In the genomic region with DNA sequence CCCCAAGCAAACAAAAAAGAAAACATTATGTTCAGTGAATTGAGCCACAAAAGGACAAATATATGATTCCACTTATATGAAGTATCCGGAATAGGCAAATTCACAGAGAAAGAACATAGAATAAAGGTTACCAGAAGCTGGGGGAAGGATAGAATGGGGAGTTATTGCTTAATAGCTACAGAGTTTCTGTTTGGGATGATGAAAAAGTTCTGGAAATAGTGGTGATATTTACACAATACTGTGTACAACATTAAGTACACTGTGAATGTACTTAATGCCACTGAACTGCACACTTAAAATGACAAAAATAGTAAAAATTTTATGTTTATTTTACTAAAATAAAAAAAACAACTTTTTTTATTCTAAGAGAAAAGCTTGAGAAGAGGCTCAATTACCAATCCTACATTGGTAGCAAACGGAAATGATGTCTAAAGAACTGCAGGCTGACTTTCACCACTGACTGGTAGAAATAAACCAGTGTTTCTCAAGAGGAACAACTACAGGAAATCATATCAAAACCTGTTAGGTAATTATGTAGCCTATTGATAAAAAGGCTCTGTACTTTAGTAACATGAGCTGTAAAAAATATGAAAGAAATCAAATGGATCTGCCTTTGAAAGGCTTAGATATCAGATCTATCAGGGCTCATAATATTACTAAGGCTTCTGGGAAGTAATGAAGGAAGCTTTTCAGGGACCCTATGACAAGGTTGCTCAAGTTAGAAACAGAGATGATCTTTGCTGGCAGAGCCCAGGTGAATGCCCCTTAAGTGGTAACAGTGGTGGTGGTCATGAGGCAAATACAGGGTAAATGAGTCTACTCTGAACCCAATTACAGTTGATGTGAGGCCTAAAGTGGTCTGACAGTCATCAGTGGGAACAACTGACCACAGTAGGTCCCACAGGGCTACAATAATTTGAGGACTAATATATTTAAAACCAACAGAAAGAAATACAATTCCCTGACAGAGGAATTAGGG, we compare ENCODE assay signal across 12 cellular contexts. TPM values are rescaled to one million over a fixed set of nuclear protein-coding genes. Genes with fewer than 3 reads are reported as not detected.
DNase-seq lines count a peak whose midpoint lies in the region; ATAC-seq and TF ChIP-seq lines count a peak whose summit lies in the region.
"Had no signal": no experiment of that assay in that cellular context is flagged by ENCODE, and none has a peak within 500 bp of the region (broad histone marks: within the 10 kb centered on the region; RNA-seq: fewer than 3 reads in every experiment).

No MANE protein-coding gene starts in this region.

- no peaks in the 10 kb centered on the region for H3K36me3 ChIP-seq in CD4-positive, CD25-positive, alpha-beta regulatory T cell (ENCODE audit: control insufficient read depth, insufficient read depth, low read length)
- no peaks in the 10 kb centered on the region for H3K36me3 ChIP-seq in tibial nerve

- no peak for TF ChIP-seq POLR2A in GM18505 (IDR thresholded peaks at IDR 0.05; ENCODE audit: borderline replicate concordance, extremely low read depth, insufficient read depth, insufficient read length)
- no peak for TF ChIP-seq POLR2A in tibial nerve (IDR thresholded peaks at IDR 0.05)

- H3K4me1 ChIP-seq in CD4-positive, CD25-positive, alpha-beta regulatory T cell (ENCODE audit: control insufficient read depth, insufficient read depth, low read length, poor library complexity, severe bottlenecking) = peaks cover 31% of the 10 kb centered on the region
- H3K4me1 ChIP-seq in tibial nerve = peaks cover 0 to 6% (median 3%) of the 10 kb centered on the region in 4 donors
- H3K4me1 ChIP-seq: Caco-2 had no signal

- no peak for TF ChIP-seq CTCF in tibial nerve (IDR thresholded peaks at IDR 0.05)

- CTCF ChIA-PET in activated CD4-positive, alpha-beta memory T cell treated with anti-CD3 and anti-CD28 coated beads, Interleukin-2, amount 10 ng/mL, durations not matched to agents 7 days and 5 days (lab: Charles Lee) = interaction anchor here (0.6 to 0.9 kb wide), 3 partner anchors 12 to 82 kb away, joined by 3 read pairs; no protein-coding TSS in a partner anchor

- peak overlapping the region in 3 of 4 donors; percentile 24 to 65 (median 47) for H3K4me3 Mint-ChIP-seq in CD4-positive, CD25-positive, alpha-beta regulatory T cell
- no peak overlapping the region for H3K4me3 Mint-ChIP-seq in activated CD4-positive, alpha-beta memory T cell treated with anti-CD3 and anti-CD28 coated beads, Interleukin-2, amount 10 ng/mL, durations not matched to agents 7 days and 5 days
- no peak overlapping the region for H3K4me3 Mint-ChIP-seq in memory B cell

- H3K27ac ChIP-seq in CD4-positive, CD25-positive, alpha-beta regulatory T cell (ENCODE audit: insufficient read depth, low read length, poor library complexity, severe bottlenecking) = peak overlapping the region; percentile 58
- H3K27ac ChIP-seq in tibial nerve = no peak overlapping the region

- DNase-seq in CD4-positive, CD25-positive, alpha-beta regulatory T cell = peak in 2 of 3 donors; percentile 33 to 51
- DNase-seq in activated CD4-positive, alpha-beta memory T cell treated with anti-CD3 and anti-CD28 coated beads, Interleukin-2, amount 10 ng/mL, durations not matched to agents 7 days and 5 days = no peak
- DNase-seq in memory B cell (ENCODE audit: low spot score in 2 of 2) = no peak
- DNase-seq in tibial nerve (ENCODE audit: low spot score in 2 of 2) = no peak
- DNase-seq: Caco-2; effector CD4-positive, alpha-beta T cell; hypothalamus; stimulated activated CD4-positive, alpha-beta T cell treated with anti-CD3 and anti-CD28 coated beads, Interleukin-12 subunit alpha, Interleukin-12 subunit beta, amount 100 ng/mL, for 4 hours had no signal

- H3K27me3 ChIP-seq in CD4-positive, CD25-positive, alpha-beta regulatory T cell (ENCODE audit: control insufficient read depth, insufficient read depth, low read length) = no peaks in the 10 kb centered on the region
- no peaks in the 10 kb centered on the region for H3K27me3 ChIP-seq in tibial nerve

- no peaks in the 10 kb centered on the region for H3K9me3 Mint-ChIP-seq in CD4-positive, CD25-positive, alpha-beta regulatory T cell
- no peaks in the 10 kb centered on the region for H3K9me3 Mint-ChIP-seq in activated CD4-positive, alpha-beta memory T cell treated with anti-CD3 and anti-CD28 coated beads, Interleukin-2, amount 10 ng/mL, durations not matched to agents 7 days and 5 days
- H3K9me3 Mint-ChIP-seq in memory B cell = no peaks in the 10 kb centered on the region

- H3K4me3 ChIP-seq in CD4-positive, CD25-positive, alpha-beta regulatory T cell (ENCODE audit: low read depth, low read length) = peak overlapping the region; percentile 30
- no peak overlapping the region for H3K4me3 ChIP-seq in tibial nerve

- H3K9me3 ChIP-seq in CD4-positive, CD25-positive, alpha-beta regulatory T cell (ENCODE audit: control insufficient read depth in 2 of 2, low read length in 2 of 2) = no peaks in the 10 kb centered on the region
- no peaks in the 10 kb centered on the region for H3K9me3 ChIP-seq in tibial nerve
- H3K9me3 ChIP-seq: Caco-2 had no signal

- no peaks in the 10 kb centered on the region for H3K27me3 Mint-ChIP-seq in CD4-positive, CD25-positive, alpha-beta regulatory T cell
- H3K27me3 Mint-ChIP-seq in activated CD4-positive, alpha-beta memory T cell treated with anti-CD3 and anti-CD28 coated beads, Interleukin-2, amount 10 ng/mL, durations not matched to agents 7 days and 5 days = no peaks in the 10 kb centered on the region
- no peaks in the 10 kb centered on the region for H3K27me3 Mint-ChIP-seq in memory B cell

- ATAC-seq in CD4-positive, CD25-positive, alpha-beta regulatory T cell (ENCODE audit: low read depth in 2 of 2) = peak; percentile 67 to 70
- ATAC-seq in GM21737 (IDR thresholded peaks at IDR 0.05; ENCODE audit: unreplicated experiment) = peak; percentile 68
- no peak for ATAC-seq in memory B cell (ENCODE audit: low read depth)
- no peak for ATAC-seq in GM21723 (IDR thresholded peaks at IDR 0.05; ENCODE audit: unreplicated experiment)
- ATAC-seq in GM18505 (IDR thresholded peaks at IDR 0.05; ENCODE audit: unreplicated experiment) = no peak
- ATAC-seq in HG03342 (IDR thresholded peaks at IDR 0.05; ENCODE audit: unreplicated experiment) = no peak

- no peak for TF ChIP-seq EP300 in tibial nerve (IDR thresholded peaks at IDR 0.05)

- POLR2A ChIA-PET in activated CD4-positive, alpha-beta memory T cell treated with anti-CD3 and anti-CD28 coated beads, Interleukin-2, amount 10 ng/mL, durations not matched to agents 7 days and 5 days (lab: Charles Lee) = interaction anchor here (0.6 to 1.6 kb wide), 5 partner anchors 12 to 452 kb away, joined by 3 to 5 read pairs (median 4); no protein-coding TSS in a partner anchor

- H3K36me3 Mint-ChIP-seq in CD4-positive, CD25-positive, alpha-beta regulatory T cell = peaks cover 14% of the 10 kb centered on the region
- peaks cover 32% of the 10 kb centered on the region for H3K36me3 Mint-ChIP-seq in activated CD4-positive, alpha-beta memory T cell treated with anti-CD3 and anti-CD28 coated beads, Interleukin-2, amount 10 ng/mL, durations not matched to agents 7 days and 5 days (ENCODE audit: low read depth)
- H3K36me3 Mint-ChIP-seq in memory B cell = peaks cover 5% of the 10 kb centered on the region

- peak overlapping the region in 2 of 3 donors; percentile 92 to 96 for H3K27ac Mint-ChIP-seq in CD4-positive, CD25-positive, alpha-beta regulatory T cell
- peak overlapping the region; percentile 33 for H3K27ac Mint-ChIP-seq in activated CD4-positive, alpha-beta memory T cell treated with anti-CD3 and anti-CD28 coated beads, Interleukin-2, amount 10 ng/mL, durations not matched to agents 7 days and 5 days
- peak overlapping the region; percentile 90 for H3K27ac Mint-ChIP-seq in memory B cell

- H3K4me1 Mint-ChIP-seq in CD4-positive, CD25-positive, alpha-beta regulatory T cell = peaks cover 47 to 66% (median 61%) of the 10 kb centered on the region in 4 donors
- H3K4me1 Mint-ChIP-seq in activated CD4-positive, alpha-beta memory T cell treated with anti-CD3 and anti-CD28 coated beads, Interleukin-2, amount 10 ng/mL, durations not matched to agents 7 days and 5 days = peaks cover 41% of the 10 kb centered on the region
- H3K4me1 Mint-ChIP-seq in memory B cell = peaks cover 29% of the 10 kb centered on the region

- WGBS in tibial nerve, 2 donors = 78 to 80% methylated on average over 2 of the region's 2 CpGs

RNA-seq across cellular contexts. Expression of a gene that starts 41.3 kb away (rescaled TPM):
- 55.1 TPM for total RNA-seq in CD4-positive, CD25-positive, alpha-beta regulatory T cell
- polyA plus RNA-seq in CD4-positive, CD25-positive, alpha-beta regulatory T cell = 10 to 100 TPM in 2 of 4 donors, 1 to 10 TPM in 2; 9.4 to 12.1 (median 10.1) TPM
- total RNA-seq in activated CD4-positive, alpha-beta memory T cell treated with anti-CD3 and anti-CD28 coated beads, Interleukin-2, amount 10 ng/mL, durations not matched to agents 7 days and 5 days = 10 to 100 TPM; 49.8 to 53.1 TPM
- total RNA-seq in tibial nerve = 10 to 100 TPM; 26.0 to 32.6 (median 31.0) TPM

Comparison
In these comparisons a context has a peak if more than half of its experiments do, and no peak if none do; other contexts are left out.
1. ATAC-seq: peak in CD4-positive, CD25-positive, alpha-beta regulatory T cell (2 of 2) and GM21737 (single experiment); none in memory B cell (single experiment), GM21723 (single experiment), GM18505 (single experiment) and HG03342 (single experiment).
2. DNase-seq: peak in CD4-positive, CD25-positive, alpha-beta regulatory T cell (2 of 3); none in activated CD4-positive, alpha-beta memory T cell treated with anti-CD3 and anti-CD28 coated beads, Interleukin-2, amount 10 ng/mL, durations not matched to agents 7 days and 5 days (single experiment), memory B cell (0 of 2) and tibial nerve (0 of 2).
3. H3K27ac Mint-ChIP-seq: peak in every context shown above with its lines; median percentile 94 in CD4-positive, CD25-positive, alpha-beta regulatory T cell; 90 in memory B cell; 33 in activated CD4-positive, alpha-beta memory T cell treated with anti-CD3 and anti-CD28 coated beads, Interleukin-2, amount 10 ng/mL, durations not matched to agents 7 days and 5 days.
4. H3K4me3 Mint-ChIP-seq: peak in CD4-positive, CD25-positive, alpha-beta regulatory T cell (3 of 4); none in activated CD4-positive, alpha-beta memory T cell treated with anti-CD3 and anti-CD28 coated beads, Interleukin-2, amount 10 ng/mL, durations not matched to agents 7 days and 5 days (single experiment) and memory B cell (single experiment).